8 cellular contexts compared by ENCODE assay signal in the genomic region with DNA sequence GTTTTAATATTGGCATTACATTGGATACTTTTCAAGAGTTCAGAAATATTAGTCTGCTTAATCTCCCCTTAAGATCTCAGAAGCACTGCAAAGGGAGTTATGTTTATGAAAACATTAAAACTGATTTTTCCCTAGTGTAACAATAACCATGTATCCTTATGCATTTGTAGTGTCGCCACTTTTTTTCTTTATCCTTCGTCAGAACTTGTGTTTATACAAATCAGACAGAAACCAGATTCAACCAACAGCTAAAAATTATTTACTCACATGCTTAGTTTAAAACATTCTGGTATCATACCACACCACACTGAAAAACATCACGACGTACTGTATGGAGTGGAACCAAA. TPM values are rescaled to one million over a fixed set of nuclear protein-coding genes. Genes with fewer than 3 reads are reported as not detected.
DNase-seq lines count a peak whose midpoint lies in the region; ATAC-seq and TF ChIP-seq lines count a peak whose summit lies in the region.

No MANE protein-coding gene starts in this region.

- no peaks in the 10 kb centered on the region for H3K9me3 ChIP-seq in skeletal muscle tissue (ENCODE audit: control insufficient read depth in 3 of 3, low read length in 3 of 3)

- no peak for DNase-seq in H7
- no peak for DNase-seq in foreskin keratinocyte
- no peak for DNase-seq in UCSD-AML1 (lab: John Stamatoyannopoulos, UW; ENCODE audit: unreplicated experiment)
- no peak for DNase-seq in SW480 (ENCODE audit: low spot score)
- DNase-seq in cortex of kidney (lab: John Stamatoyannopoulos, UW) = no peak
- DNase-seq in NCI-H1930 (lab: John Stamatoyannopoulos, UW) = no peak

- ATAC-seq in foreskin keratinocyte = no peak

- H3K27ac ChIP-seq in foreskin keratinocyte (peak overlapping the region; percentile 12), skeletal muscle tissue (ENCODE audit: low read depth, low read length) (peak overlapping the region; percentile 98)

- TF ChIP-seq CTCF in WI38 (IDR thresholded peaks at IDR 0.05; ENCODE audit: low read depth, low read length) (no peak), foreskin keratinocyte (conservative IDR thresholded peaks at IDR 0.05) (no peak)

- H3K27me3 ChIP-seq in H7 (ENCODE audit: control insufficient read depth, insufficient read depth, low read length) (peaks cover 38% of the 10 kb centered on the region), foreskin keratinocyte (peaks cover 33% of the 10 kb centered on the region), skeletal muscle tissue (ENCODE audit: control insufficient read depth in 3 of 3, insufficient read depth in 3 of 3, low read length in 3 of 3) (no peaks in the 10 kb centered on the region)

- H3K4me3 ChIP-seq in H7 (ENCODE audit: insufficient read depth, low read depth, low read length) (peak overlapping the region; percentile 87; the same call in 1 of the 2 replicates), WI38 (ENCODE audit: low read depth, low read length) (peak overlapping the region; percentile 78), skeletal muscle tissue (ENCODE audit: low read length in 3 of 3) (peak overlapping the region; percentile 91 to 96 (median 93))

- H3K36me3 ChIP-seq in H7 (replicated peaks; ENCODE audit: control insufficient read depth, insufficient read depth, low read length) = no peaks in the 10 kb centered on the region
- no peaks in the 10 kb centered on the region for H3K36me3 ChIP-seq in skeletal muscle tissue (ENCODE audit: control insufficient read depth in 3 of 3, insufficient read depth in 3 of 3, low read length in 3 of 3)

- H3K9ac ChIP-seq in skeletal muscle tissue (ENCODE audit: low read depth in 1 of 3, low read length in 3 of 3) = peak overlapping the region; percentile 88 to 98 (median 95)

- peaks cover 10% of the 10 kb centered on the region for H3K4me1 ChIP-seq in foreskin keratinocyte
- peaks cover 35 to 51% (median 48%) of the 10 kb centered on the region in 3 donors for H3K4me1 ChIP-seq in skeletal muscle tissue (ENCODE audit: control insufficient read depth in 3 of 3, insufficient read depth in 3 of 3, low read length in 3 of 3)

RNA-seq across cellular contexts. Expression of a gene that starts 1.3 kb away (rescaled TPM):
- 7.8 and 8.6 TPM in 2 replicates for total RNA-seq in H7 (2014; rRNA removed; shearing (Covaris generic))
- 30.9 and 32.0 TPM in 2 replicates for total RNA-seq in foreskin keratinocyte
- 7.3 and 8.2 TPM in 2 replicates for polyA plus RNA-seq in foreskin keratinocyte
- 59.0 TPM for total RNA-seq in skeletal muscle tissue
